ENCODE assay signal across 9 cellular contexts in genomic region chr9:134136117-134136996, GRCh38. TPM values are rescaled to one million over a fixed set of nuclear protein-coding genes. Genes with fewer than 3 reads are reported as not detected.
DNase-seq lines count a peak whose midpoint lies in the region; FAIRE-seq and TF ChIP-seq lines count a peak whose summit lies in the region.
"Had no signal": no experiment of that assay in that cellular context is flagged by ENCODE, and none has a peak within 500 bp of the region (broad histone marks: within the 10 kb centered on the region; RNA-seq: fewer than 3 reads in every experiment).

No MANE protein-coding gene starts in this region.

- H3K9me3 ChIP-seq in HAP-1, result no peaks in the 10 kb centered on the region

- H3K27me3 ChIP-seq in HAP-1 (ENCODE audit: low read depth), result no peaks in the 10 kb centered on the region
- no peaks in the 10 kb centered on the region for H3K27me3 ChIP-seq in bronchial epithelial cell (ENCODE audit: control insufficient read depth, insufficient read depth, low read length)

- DNase-seq in DMS 273 (lab: John Stamatoyannopoulos, UW; ENCODE audit: unreplicated experiment) (peak; percentile 51), DMS 273 treated with DMSO at 0.1 percent for 48 hours (lab: John Stamatoyannopoulos, UW) (no peak), HAP-1 (ENCODE audit: low spot score in 2 of 2) (peak in 1 of 2 experiments; percentile 26), OCI-M1 (lab: John Stamatoyannopoulos, UW) (peak; percentile 17), bronchial epithelial cell (ENCODE audit: low read depth) (no peak), lower leg skin (ENCODE audit: low spot score in 2 of 2) (no peak), substantia nigra (lab: John Stamatoyannopoulos, UW) (peak in 6 of 49 donors; percentile 25 to 86 (median 47)), HCEC 1CT (no peak)

- in situ Hi-C loops in HAP-1 (cut with MboI; ENCODE audit: low sequenced_read_pairs), result no loop called here

- H3K4me1 ChIP-seq in HAP-1, result peaks cover 17% of the 10 kb centered on the region

- TF ChIP-seq POLR2A in lower leg skin (IDR thresholded peaks at IDR 0.05), result no peak

- WGBS in lower leg skin, 2 donors, result 1% methylated on average over 36 to 40 of the region's 93 CpGs

- H3K4me3 ChIP-seq in HAP-1 (peak overlapping the region; percentile 88), bronchial epithelial cell (ENCODE audit: low read depth, low read length) (peak overlapping the region; percentile 92), lower leg skin (ENCODE audit: low read depth, poor library complexity, severe bottlenecking) (peak overlapping the region; percentile 67)

- H3K27ac ChIP-seq in substantia nigra (ENCODE audit: low read depth, low read length, poor library complexity, severe bottlenecking), result peak overlapping the region; percentile 64

- TF ChIP-seq CTCF in bronchial epithelial cell (IDR thresholded peaks at IDR 0.05; ENCODE audit: insufficient read depth, low read length, severe bottlenecking) (no peak), lower leg skin (IDR thresholded peaks at IDR 0.05) (no peak)

- no peak for FAIRE-seq in bronchial epithelial cell (lab: Jason Lieb, UNC)
- FAIRE-seq: A204.1 had no signal

- intact Hi-C loops in lower leg skin (cut with DNase I; ENCODE audit: low total_unique reads), result no loop called here

- H3K36me3 ChIP-seq in HAP-1 (replicated peaks) (peaks cover 20% of the 10 kb centered on the region), bronchial epithelial cell (ENCODE audit: control insufficient read depth, insufficient read depth, low read length) (peaks cover 8% of the 10 kb centered on the region)

RNA-seq across cellular contexts. Expression of gene WDR5, which starts 0.5 kb away (rescaled TPM):
- total RNA-seq in bronchial epithelial cell (16.1 TPM in 2 replicates), lower leg skin (10 to 100 TPM; 16.1 to 23.8 (median 19.6) TPM)

RNA-seq across cellular contexts. Expression of gene RNU6ATAC, which starts 28.0 kb away (rescaled TPM):
- total RNA-seq in bronchial epithelial cell, result not detected in 2 replicates
- not detected for total RNA-seq in lower leg skin

Comparison
In these comparisons a context has a peak if more than half of its experiments do, and no peak if none do; other contexts are left out.
1. DNase-seq: peak in DMS 273 (single experiment) and OCI-M1 (single experiment); none in DMS 273 treated with DMSO at 0.1 percent for 48 hours (single experiment), bronchial epithelial cell (single experiment), lower leg skin (0 of 2) and HCEC 1CT (single experiment).
2. Peak in every context shown above with its lines, with median percentiles within 50 percentile points of each other: H3K4me3 ChIP-seq.